15 cellular contexts compared by ENCODE assay signal in the genomic region with DNA sequence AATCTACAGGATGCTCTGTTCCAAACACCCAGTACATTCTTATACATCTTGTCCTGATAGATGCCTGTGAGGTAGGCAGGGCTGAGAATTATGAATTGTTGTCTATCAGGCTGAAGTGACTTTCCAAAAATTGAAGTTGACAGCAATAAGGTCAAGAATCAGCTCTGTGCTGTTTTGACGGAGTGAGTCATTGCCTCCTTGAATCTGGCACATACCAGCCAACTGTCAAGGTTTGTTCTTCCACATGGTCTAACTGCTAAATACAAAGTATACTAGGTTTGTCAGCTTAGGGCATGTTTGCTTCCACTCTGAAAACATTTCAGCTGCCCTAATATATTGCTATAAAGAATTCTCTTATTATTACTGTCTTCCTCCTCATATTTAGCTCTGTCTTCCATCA. TPM values are rescaled to one million over a fixed set of nuclear protein-coding genes. Genes with fewer than 3 reads are reported as not detected.
DNase-seq lines count a peak whose midpoint lies in the region; ATAC-seq, FAIRE-seq and TF ChIP-seq lines count a peak whose summit lies in the region.
"Had no signal": no experiment of that assay in that cellular context is flagged by ENCODE, and none has a peak within 500 bp of the region (broad histone marks: within the 10 kb centered on the region; RNA-seq: fewer than 3 reads in every experiment).

No MANE protein-coding gene starts in this region.

- H2AFZ ChIP-seq in endothelial cell of umbilical vein (ENCODE audit: low read depth, low read length), result no peak overlapping the region
- H2AFZ ChIP-seq: parathyroid adenoma had no signal

- H3K79me2 ChIP-seq in endothelial cell of umbilical vein (ENCODE audit: control insufficient read depth, insufficient read depth, low read length), result peaks cover 95% of the 10 kb centered on the region

- no TSS peak for BruUV-seq in endothelial cell of umbilical vein (replicated peaks; lab: Mats Ljungman, UMichigan)

- dilution Hi-C loops in endothelial cell of umbilical vein (cut with MboI; ENCODE audit: extremely low pct_ligation_motif_present, low sequenced_read_pairs), result no loop called here

- no peaks in the 10 kb centered on the region for H3K9me3 ChIP-seq in endothelial cell of umbilical vein (replicated peaks; ENCODE audit: control insufficient read depth, insufficient read depth, low read length)
- H3K9me3 ChIP-seq: BLaER1 had no signal

- FAIRE-seq in endothelial cell of umbilical vein (lab: Jason Lieb, UNC), result peak; percentile 95

- POLR2A ChIA-PET in endothelial cell of umbilical vein (lab: Charles Lee), result interaction anchor here (1.5 kb wide), 1 partner anchor 17 kb away, joined by 14 read pairs; no protein-coding TSS in a partner anchor

- DNase-seq in Daoy (ENCODE audit: low read depth) (peak; percentile 30), NCI-H1694 treated with DMSO at 0.1 percent for 48 hours (lab: John Stamatoyannopoulos, UW) (peak; percentile 39), endothelial cell of umbilical vein (ENCODE audit: low read depth, low spot score) (peak; percentile 67), myocyte (ENCODE audit: low read depth) (peak; percentile 53)
- DNase-seq in effector memory CD8-positive, alpha-beta T cell, result no peak
- DNase-seq in activated T-helper 2 cell treated with anti-CD3 and anti-CD28 coated beads, Interferon-gamma antibody, Interleukin-2, Interleukin-4, amounts not matched to agents 10 μg/mL and 5 μg/mL and 100 μg/mL, durations not matched to agents 14 hours and 24 hours and 36 hours (ENCODE audit: low spot score), result no peak
- DNase-seq: activated CD4-positive, alpha-beta T cell treated with anti-CD3 and anti-CD28 coated beads, Interleukin-2, amount 50 U/mL, for 1 hour; Kasumi-1; NCI-H2171 treated with DMSO at 0.1 percent for 48 hours; stimulated activated CD4-positive, alpha-beta T cell treated with anti-CD3 and anti-CD28 coated beads, Interleukin-2, amount 100 ng/mL, for 24 hours had no signal

- H4K20me1 ChIP-seq in endothelial cell of umbilical vein (replicated peaks; ENCODE audit: control insufficient read depth, extremely low read depth, insufficient read depth, low read length), result peaks cover 3% of the 10 kb centered on the region

- TF ChIP-seq CTCF in endothelial cell of umbilical vein (IDR thresholded peaks at IDR 0.05; ENCODE audit: extremely low read depth in 1 of 2, insufficient read depth in 1 of 2, low read depth in 1 of 2, low read length in 2 of 2), result no peak

- H3K27me3 Mint-ChIP-seq in effector memory CD8-positive, alpha-beta T cell, result peaks cover 34 to 45% of the 10 kb centered on the region in 2 donors
- H3K27me3 Mint-ChIP-seq in activated T-helper 2 cell treated with anti-CD3 and anti-CD28 coated beads, Interferon-gamma antibody, Interleukin-2, Interleukin-4, amounts not matched to agents 10 μg/mL and 5 μg/mL and 100 μg/mL, durations not matched to agents 14 hours and 24 hours and 36 hours (ENCODE audit: low read depth), result peaks cover 2% of the 10 kb centered on the region

- H3K4me3 Mint-ChIP-seq in effector memory CD8-positive, alpha-beta T cell, result no peak overlapping the region
- H3K4me3 Mint-ChIP-seq in activated T-helper 2 cell treated with anti-CD3 and anti-CD28 coated beads, Interferon-gamma antibody, Interleukin-2, Interleukin-4, amounts not matched to agents 10 μg/mL and 5 μg/mL and 100 μg/mL, durations not matched to agents 14 hours and 24 hours and 36 hours (ENCODE audit: low read depth), result no peak overlapping the region
- H3K4me3 Mint-ChIP-seq: stimulated activated effector memory CD8-positive, alpha-beta T cell treated with anti-CD3 and anti-CD28 coated beads, Interleukin-12 subunit alpha, Interleukin-12 subunit beta, amount 100 ng/mL, for 72 hours had no signal

- H3K27ac Mint-ChIP-seq in effector memory CD8-positive, alpha-beta T cell, result no peak overlapping the region
- H3K27ac Mint-ChIP-seq in activated T-helper 2 cell treated with anti-CD3 and anti-CD28 coated beads, Interferon-gamma antibody, Interleukin-2, Interleukin-4, amounts not matched to agents 10 μg/mL and 5 μg/mL and 100 μg/mL, durations not matched to agents 14 hours and 24 hours and 36 hours, result no peak overlapping the region
- H3K27ac Mint-ChIP-seq: stimulated activated effector memory CD8-positive, alpha-beta T cell treated with anti-CD3 and anti-CD28 coated beads, Interleukin-12 subunit alpha, Interleukin-12 subunit beta, amount 100 ng/mL, for 72 hours had no signal

- H3K9me1 ChIP-seq in endothelial cell of umbilical vein (replicated peaks; ENCODE audit: control insufficient read depth, extremely low read depth, insufficient read depth, low read length), result no peaks in the 10 kb centered on the region

- no peak for TF ChIP-seq POLR2A in endothelial cell of umbilical vein (IDR thresholded peaks at IDR 0.05; ENCODE audit: low read depth, low read length)

- H3K4me2 ChIP-seq in endothelial cell of umbilical vein (ENCODE audit: insufficient read depth, low read length), result peak overlapping the region; percentile 28
- H3K4me2 ChIP-seq: BLaER1 had no signal

- no peaks in the 10 kb centered on the region for H3K27me3 ChIP-seq in endothelial cell of umbilical vein (ENCODE audit: control insufficient read depth in 2 of 2, insufficient read depth in 2 of 2, low read length in 2 of 2)
- H3K27me3 ChIP-seq: BLaER1 had no signal

- H3K4me1 ChIP-seq in endothelial cell of umbilical vein (ENCODE audit: control insufficient read depth, extremely low read depth, insufficient read depth, low read length), result peaks cover 24% of the 10 kb centered on the region
- H3K4me1 ChIP-seq: parathyroid adenoma had no signal

- no peaks in the 10 kb centered on the region for H3K36me3 Mint-ChIP-seq in effector memory CD8-positive, alpha-beta T cell (ENCODE audit: insufficient read depth)
- no peaks in the 10 kb centered on the region for H3K36me3 Mint-ChIP-seq in activated T-helper 2 cell treated with anti-CD3 and anti-CD28 coated beads, Interferon-gamma antibody, Interleukin-2, Interleukin-4, amounts not matched to agents 10 μg/mL and 5 μg/mL and 100 μg/mL, durations not matched to agents 14 hours and 24 hours and 36 hours (ENCODE audit: low read depth)
- H3K36me3 Mint-ChIP-seq: stimulated activated effector memory CD8-positive, alpha-beta T cell treated with anti-CD3 and anti-CD28 coated beads, Interleukin-12 subunit alpha, Interleukin-12 subunit beta, amount 100 ng/mL, for 72 hours had no signal

- no peak for ATAC-seq in effector memory CD8-positive, alpha-beta T cell (replicated peaks)
- ATAC-seq in HG03432 (IDR thresholded peaks at IDR 0.05; ENCODE audit: unreplicated experiment) (no peak), GM21825 (IDR thresholded peaks at IDR 0.05; ENCODE audit: unreplicated experiment) (no peak)
- ATAC-seq: stimulated activated effector memory CD8-positive, alpha-beta T cell treated with anti-CD3 and anti-CD28 coated beads, Interleukin-12 subunit alpha, Interleukin-12 subunit beta, amount 100 ng/mL, for 72 hours had no signal

- H3K27ac ChIP-seq in endothelial cell of umbilical vein (ENCODE audit: insufficient read depth, low read depth, low read length), result no peak overlapping the region
- H3K27ac ChIP-seq: BLaER1, parathyroid adenoma had no signal

- H3K9ac ChIP-seq in endothelial cell of umbilical vein (replicated peaks; ENCODE audit: extremely low read depth, insufficient read depth, low read length), result no peak overlapping the region
- H3K9ac ChIP-seq: BLaER1, parathyroid adenoma had no signal

- CTCF ChIA-PET in endothelial cell of umbilical vein (lab: Charles Lee), result interaction anchor here (0.9 to 2.8 kb wide), 14 partner anchors 9 to 214 kb away, joined by 3 to 12 read pairs (median 3); no protein-coding TSS in a partner anchor

- no peaks in the 10 kb centered on the region for H3K4me1 Mint-ChIP-seq in effector memory CD8-positive, alpha-beta T cell (ENCODE audit: low read depth in 2 of 2)
- no peaks in the 10 kb centered on the region for H3K4me1 Mint-ChIP-seq in activated T-helper 2 cell treated with anti-CD3 and anti-CD28 coated beads, Interferon-gamma antibody, Interleukin-2, Interleukin-4, amounts not matched to agents 10 μg/mL and 5 μg/mL and 100 μg/mL, durations not matched to agents 14 hours and 24 hours and 36 hours (ENCODE audit: low read depth)
- H3K4me1 Mint-ChIP-seq: stimulated activated effector memory CD8-positive, alpha-beta T cell treated with anti-CD3 and anti-CD28 coated beads, Interleukin-12 subunit alpha, Interleukin-12 subunit beta, amount 100 ng/mL, for 72 hours had no signal

- H3K9me3 Mint-ChIP-seq in effector memory CD8-positive, alpha-beta T cell, result no peaks in the 10 kb centered on the region
- no peaks in the 10 kb centered on the region for H3K9me3 Mint-ChIP-seq in activated T-helper 2 cell treated with anti-CD3 and anti-CD28 coated beads, Interferon-gamma antibody, Interleukin-2, Interleukin-4, amounts not matched to agents 10 μg/mL and 5 μg/mL and 100 μg/mL, durations not matched to agents 14 hours and 24 hours and 36 hours
- H3K9me3 Mint-ChIP-seq: stimulated activated effector memory CD8-positive, alpha-beta T cell treated with anti-CD3 and anti-CD28 coated beads, Interleukin-12 subunit alpha, Interleukin-12 subunit beta, amount 100 ng/mL, for 72 hours had no signal

- H3K4me3 ChIP-seq in endothelial cell of umbilical vein (replicated peaks in 1 of 3; ENCODE audit: insufficient read depth in 1 of 3, low read depth in 1 of 3, low read length in 3 of 3), result no peak overlapping the region
- H3K4me3 ChIP-seq: BLaER1 had no signal

- H3K36me3 ChIP-seq in endothelial cell of umbilical vein (ENCODE audit: control insufficient read depth in 2 of 2, extremely low read depth in 1 of 2, insufficient read depth in 2 of 2, low read length in 2 of 2), result peaks cover 0 to 2% of the 10 kb centered on the region in 2 experiments

- intact Hi-C loops in endothelial cell of umbilical vein (cut with micrococcal nuclease), result loop anchor here (2.0 kb wide), 1 partner anchor 18 kb away; no protein-coding TSS in a partner anchor
- intact Hi-C loops in activated T-helper 2 cell treated with anti-CD3 and anti-CD28 coated beads, Interferon-gamma antibody, Interleukin-2, Interleukin-4, amounts not matched to agents 10 μg/mL and 5 μg/mL and 100 μg/mL, durations not matched to agents 14 hours and 24 hours and 36 hours (cut with micrococcal nuclease), result no loop called here

RNA-seq across cellular contexts. Expression of gene SH3RF1, which starts 32.3 kb away (rescaled TPM):
- 4.9 and 8.1 TPM in 2 replicates for total RNA-seq in Daoy (2014; rRNA removed; shearing (Covaris generic))
- total RNA-seq in endothelial cell of umbilical vein (24.3 and 24.9 TPM in 2 replicates), myocyte (6.9 and 15.1 TPM in 2 replicates)
- 16.2 and 16.7 TPM in 2 replicates for polyA plus RNA-seq in endothelial cell of umbilical vein
- 11.5 and 13.4 TPM in 2 replicates for polyA plus RNA-seq in endothelial cell of umbilical vein (2011; cell fraction: cytosol; rRNA removed)
- 21.1 and 23.1 TPM in 2 replicates for polyA plus RNA-seq in endothelial cell of umbilical vein (2011; cell fraction: nucleus; rRNA removed)
- polyA plus RNA-seq in endothelial cell of umbilical vein (2012), result 12.8 and 15.2 TPM in 2 replicates
- polyA minus RNA-seq in endothelial cell of umbilical vein, result 59.1 and 61.5 TPM in 2 replicates
- polyA minus RNA-seq in endothelial cell of umbilical vein (2011; cell fraction: cytosol; rRNA and poly(A)+ RNA removed), result 24.1 TPM
- polyA minus RNA-seq in endothelial cell of umbilical vein (2011; cell fraction: nucleus; rRNA and poly(A)+ RNA removed), result 80.9 and 111 TPM in 2 replicates
- 10.2 TPM for polyA plus RNA-seq in myocyte (2012)
- 1.1 and 1.4 TPM in 2 replicates for total RNA-seq in activated T-helper 2 cell treated with anti-CD3 and anti-CD28 coated beads, Interferon-gamma antibody, Interleukin-2, Interleukin-4, amounts not matched to agents 10 μg/mL and 5 μg/mL and 100 μg/mL, durations not matched to agents 14 hours and 24 hours and 36 hours

Comparison
In these comparisons a context has a peak if more than half of its experiments do, and no peak if none do; other contexts are left out.
1. DNase-seq: peak in Daoy (single experiment), NCI-H1694 treated with DMSO at 0.1 percent for 48 hours (single experiment), endothelial cell of umbilical vein (single experiment) and myocyte (single experiment); none in effector memory CD8-positive, alpha-beta T cell (0 of 3) and activated T-helper 2 cell treated with anti-CD3 and anti-CD28 coated beads, Interferon-gamma antibody, Interleukin-2, Interleukin-4, amounts not matched to agents 10 μg/mL and 5 μg/mL and 100 μg/mL, durations not matched to agents 14 hours and 24 hours and 36 hours (single experiment).